ENCODE assay signal across 8 cellular contexts in genomic region chr17:32488177-32488542, GRCh38. TPM values are rescaled to one million over a fixed set of nuclear protein-coding genes. Genes with fewer than 3 reads are reported as not detected.
DNase-seq lines count a peak whose midpoint lies in the region; ATAC-seq and TF ChIP-seq lines count a peak whose summit lies in the region.

No MANE protein-coding gene starts in this region.

- DNase-seq in Caco-2 (no peak), HFFc6 (no peak), nephron progenitor cell (no peak), retina (no peak)

- no peaks in the 10 kb centered on the region for H3K9me3 ChIP-seq in Caco-2

- CTCF ChIA-PET in Caco-2 (lab: Charles Lee): interaction anchor here (0.6 to 2.1 kb wide), 3 partner anchors 43 to 556 kb away, joined by 3 to 8 read pairs (median 4); partner anchors contain the start of gene PSMD11

- peak overlapping the region; percentile 79 for H3K27ac Mint-ChIP-seq in Caco-2 (ENCODE audit: unreplicated experiment)
- no peak overlapping the region for H3K27ac Mint-ChIP-seq in HFFc6
- peak overlapping the region; percentile 65 to 100 (median 99) for H3K27ac Mint-ChIP-seq in brain
- H3K27ac Mint-ChIP-seq in nephron progenitor cell: no peak overlapping the region

- H3K4me3 ChIP-seq in Caco-2 (ENCODE audit: low read depth, low read length): peak overlapping the region; percentile 77

- no TSS peak for BruUV-seq in Caco-2 (replicated peaks; lab: Mats Ljungman, UMichigan)

- no peaks in the 10 kb centered on the region for H3K27me3 ChIP-seq in Caco-2 (replicated peaks; ENCODE audit: control insufficient read depth, insufficient read depth, low read length)

- ATAC-seq in HG03432 (IDR thresholded peaks at IDR 0.05; ENCODE audit: unreplicated experiment): no peak
- ATAC-seq in GM18517 (IDR thresholded peaks at IDR 0.05; ENCODE audit: unreplicated experiment): no peak
- no peak for ATAC-seq in esophagus mucosa

- H3K4me1 Mint-ChIP-seq in Caco-2 (ENCODE audit: low read depth, unreplicated experiment) (peaks cover 24% of the 10 kb centered on the region), HFFc6 (ENCODE audit: low read depth) (peaks cover 39% of the 10 kb centered on the region), brain (peaks cover 88% of the 10 kb centered on the region), nephron progenitor cell (peaks cover 78% of the 10 kb centered on the region)

- POLR2A ChIA-PET in Caco-2 (lab: Charles Lee): no interaction called here

- H3K4me3 Mint-ChIP-seq in Caco-2 (ENCODE audit: unreplicated experiment): peak overlapping the region; percentile 88
- peak overlapping the region; percentile 79 for H3K4me3 Mint-ChIP-seq in HFFc6
- peak overlapping the region; percentile 93 to 100 (median 96) for H3K4me3 Mint-ChIP-seq in brain
- peak overlapping the region; percentile 93 for H3K4me3 Mint-ChIP-seq in nephron progenitor cell

- intact Hi-C loops in Caco-2 (cut with micrococcal nuclease; ENCODE audit: unreplicated experiment): no loop called here

- H3K9me3 Mint-ChIP-seq in Caco-2 (ENCODE audit: unreplicated experiment) (no peaks in the 10 kb centered on the region), HFFc6 (no peaks in the 10 kb centered on the region), brain (peaks cover 0 to 3% (median 0%) of the 10 kb centered on the region in 5 experiments), nephron progenitor cell (no peaks in the 10 kb centered on the region)

- peaks cover 18% of the 10 kb centered on the region for H3K4me1 ChIP-seq in Caco-2

- H3K36me3 ChIP-seq in Caco-2 (ENCODE audit: control insufficient read depth, insufficient read depth, low read length): no peaks in the 10 kb centered on the region

- H3K36me3 Mint-ChIP-seq in Caco-2 (ENCODE audit: insufficient read depth, unreplicated experiment): peaks cover 69% of the 10 kb centered on the region
- H3K36me3 Mint-ChIP-seq in HFFc6 (ENCODE audit: low read depth): peaks cover 4% of the 10 kb centered on the region; the same call in 1 of the 2 replicates
- H3K36me3 Mint-ChIP-seq in brain: peaks cover 36% of the 10 kb centered on the region
- H3K36me3 Mint-ChIP-seq in nephron progenitor cell (ENCODE audit: low read depth): peaks cover 11% of the 10 kb centered on the region

- H3K27me3 Mint-ChIP-seq in Caco-2 (ENCODE audit: insufficient read depth, unreplicated experiment): no peaks in the 10 kb centered on the region
- peaks cover 4% of the 10 kb centered on the region; the same call in 1 of the 2 replicates for H3K27me3 Mint-ChIP-seq in HFFc6 (ENCODE audit: insufficient read depth)
- H3K27me3 Mint-ChIP-seq in brain: peaks cover 5% of the 10 kb centered on the region
- H3K27me3 Mint-ChIP-seq in nephron progenitor cell (ENCODE audit: low read depth, poor library complexity): peaks cover 6% of the 10 kb centered on the region

- TF ChIP-seq CTCF in Caco-2 (IDR thresholded peaks at IDR 0.05; ENCODE audit: insufficient read depth in 1 of 2, low read depth in 1 of 2, low read length in 1 of 2, severe bottlenecking in 1 of 2, unreplicated experiment in 1 of 2): no peak
- no peak for TF ChIP-seq CTCF in HFFc6 (IDR thresholded peaks at IDR 0.05)
- no peak for TF ChIP-seq CTCF in brain (conservative IDR thresholded peaks at IDR 0.05)
- no peak for TF ChIP-seq CTCF in nephron progenitor cell (IDR thresholded peaks at IDR 0.05)

RNA-seq across cellular contexts. Expression of gene CDK5R1, which starts 1.4 kb away (rescaled TPM):
- 6.6 and 7.3 TPM in 2 replicates for total RNA-seq in Caco-2 (2022)
- total RNA-seq in HFFc6 (2021; fragmentation: NEBNext Ultra II Directional; extraction: Animal tissue kit (Norgen Biotek cat#: 25700)): 1 to 10 TPM in 5 of 6 experiments, under 1 TPM in 1; 1.00 to 1.9 (median 1.3) TPM
- 71.1 TPM for polyA plus RNA-seq in brain (ENCODE audit: insufficient read depth, low read depth, low replicate concordance)
- 12.6 TPM for total RNA-seq in esophagus mucosa

RNA-seq across cellular contexts. Expression of gene PSMD11, which starts 43.9 kb away (rescaled TPM):
- total RNA-seq in Caco-2 (2022): 198 and 208 TPM in 2 replicates
- total RNA-seq in HFFc6 (2021; fragmentation: NEBNext Ultra II Directional; extraction: Animal tissue kit (Norgen Biotek cat#: 25700)): 100 to 1,000 TPM; 105 to 121 (median 110) TPM
- 75.5 TPM for polyA plus RNA-seq in brain (ENCODE audit: insufficient read depth, low read depth, low replicate concordance)
- total RNA-seq in esophagus mucosa: 87.0 TPM

Comparison
In these comparisons a context has a peak if more than half of its experiments do, and no peak if none do; other contexts are left out.
1. H3K27ac Mint-ChIP-seq: peak in Caco-2 (single experiment) and brain (5 of 5); none in HFFc6 (single experiment) and nephron progenitor cell (single experiment).
2. Peak in every context shown above with its lines, with median percentiles within 50 percentile points of each other: H3K4me3 Mint-ChIP-seq.